In genomic region chr5:107056278-107056677, GRCh38 we compare ENCODE assay signal across 1 cellular context.
TF ChIP-seq lines count a peak whose summit lies in the region.

No MANE protein-coding gene starts in this region.

TF ChIP-seq in H1, 55 proteins besides CTCF, POLR2A, EP300 and RAD21 (continued from another document):
- TF ChIP-seq CHD7 (IDR thresholded peaks at IDR 0.05; ENCODE audit: insufficient replicate concordance, low read length) = no peak
- TF ChIP-seq SIN3A (conservative IDR thresholded peaks at IDR 0.05 in 1 of 2, IDR thresholded peaks at IDR 0.05 in 1 of 2; ENCODE audit: low read depth in 1 of 2, low read length in 2 of 2) = no peak
- TF ChIP-seq TBP (IDR thresholded peaks at IDR 0.05; ENCODE audit: low read depth, low read length) = no peak
- TF ChIP-seq NANOG (IDR thresholded peaks at IDR 0.05; ENCODE audit: insufficient read depth, low read depth, low read length, poor library complexity, severe bottlenecking) = no peak
- TF ChIP-seq KDM5A (IDR thresholded peaks at IDR 0.05; ENCODE audit: low read length) = no peak
- no peak for TF ChIP-seq BCL11A (IDR thresholded peaks at IDR 0.05; ENCODE audit: low read depth in 2 of 2, low read length in 2 of 2)
- no peak for TF ChIP-seq RFX5 (IDR thresholded peaks at IDR 0.05; ENCODE audit: borderline replicate concordance, low read depth, low read length)
- no peak for TF ChIP-seq EZH2 (IDR thresholded peaks at IDR 0.05; ENCODE audit: low read depth, low read length, severe bottlenecking)
TF ChIP-seq in H1: peak in this region for 0.
